Comparison of ENCODE assay signal across 14 cellular contexts in the genomic region with DNA sequence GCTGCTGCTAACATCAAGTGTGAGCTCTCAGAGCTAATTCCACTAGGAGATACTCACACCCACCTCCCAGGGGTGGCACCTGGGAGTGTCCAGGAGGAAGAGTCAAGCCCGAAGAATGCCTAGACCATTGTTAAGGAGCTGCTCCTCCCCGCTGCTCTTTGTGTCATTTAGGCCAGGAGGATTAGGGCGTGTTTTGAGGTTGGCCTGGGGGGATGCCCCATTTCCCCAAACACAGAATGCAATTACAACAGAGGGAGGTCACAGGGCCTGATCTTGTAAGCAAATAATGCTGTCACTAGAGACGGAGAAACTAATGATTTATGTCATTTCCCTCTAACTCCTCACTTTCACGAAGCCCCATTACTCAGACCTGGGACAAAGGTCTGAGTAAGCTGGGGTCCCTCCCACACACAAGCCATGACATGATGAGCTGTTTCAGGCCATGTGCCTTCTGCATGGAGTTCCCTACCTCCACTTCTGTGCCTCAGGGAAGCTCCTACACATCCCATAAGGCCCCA.
DNase-seq lines count a peak whose midpoint lies in the region; ATAC-seq, FAIRE-seq and TF ChIP-seq lines count a peak whose summit lies in the region.
"Had no signal": no experiment of that assay in that cellular context is flagged by ENCODE, and none has a peak within 500 bp of the region (broad histone marks: within the 10 kb centered on the region; RNA-seq: fewer than 3 reads in every experiment).

No MANE protein-coding gene starts in this region.

- H4K20me1 ChIP-seq in IMR-90 (ENCODE audit: insufficient read depth, low read length) = no peaks in the 10 kb centered on the region
- H4K20me1 ChIP-seq in keratinocyte (ENCODE audit: control insufficient read depth, extremely low read depth, insufficient read depth, low read length) = no peaks in the 10 kb centered on the region

- H4K5ac ChIP-seq in IMR-90 (ENCODE audit: low read depth, low read length) = no peak overlapping the region

- no peak overlapping the region for H4K91ac ChIP-seq in IMR-90 (ENCODE audit: insufficient read depth, low read depth, low read length)

- no CpG with 5 or more reads among the region's 5 CpGs for WGBS in IMR-90 (ENCODE audit: extremely low coverage in 2 of 2, insufficient read length in 1 of 2), 2 experiments

- intact Hi-C loops in IMR-90 (cut with micrococcal nuclease) = no loop called here

- no peak for TF ChIP-seq RAD21 in IMR-90 (IDR thresholded peaks at IDR 0.05; ENCODE audit: low read length)

- peak overlapping the region; percentile 15; the same call in 1 of the 2 replicates for H3K4ac ChIP-seq in IMR-90 (ENCODE audit: low read depth, low read length)

- H3K18ac ChIP-seq in IMR-90 (ENCODE audit: low read depth, low read length) = no peak overlapping the region

- H3K23ac ChIP-seq in IMR-90 (ENCODE audit: low read depth, low read length) = no peak overlapping the region

- no peak for TF ChIP-seq POLR2A in IMR-90 (IDR thresholded peaks at IDR 0.05; ENCODE audit: low read depth, low read length)

- CTCF ChIA-PET in IMR-90 (lab: Yijun Ruan, JAX) = interaction anchor here (0.6 kb wide), 1 partner anchor 9 kb away, joined by 3 read pairs; no protein-coding TSS in a partner anchor

- dilution Hi-C loops in IMR-90 (cut with HindIII; ENCODE audit: low sequenced_read_pairs, unreplicated experiment) (no loop called here), keratinocyte (cut with MboI; ENCODE audit: extremely low pct_ligation_motif_present, low sequenced_read_pairs) (no loop called here)

- H3K4me1 ChIP-seq in IMR-90 (ENCODE audit: control insufficient read depth, insufficient read depth, low read length) (peaks cover 2% of the 10 kb centered on the region; the same call in 1 of the 2 replicates), SJSA1 (replicated peaks) (peaks cover 10% of the 10 kb centered on the region), keratinocyte (ENCODE audit: control insufficient read depth, extremely low read depth, insufficient read depth, low read length) (peaks cover 20% of the 10 kb centered on the region)

- H3K14ac ChIP-seq in IMR-90 (replicated peaks; ENCODE audit: low read depth, low read length) = 0 out of 2 replicates have a peak overlapping the region, but pooled peaks have one; percentile 25

- FAIRE-seq in keratinocyte (lab: Jason Lieb, UNC) (peak; percentile 99), frontal cortex (lab: Jason Lieb, UNC) (no peak)
- FAIRE-seq: kidney had no signal

- H3K79me2 ChIP-seq in keratinocyte (ENCODE audit: control insufficient read depth, insufficient read depth, low read length) = no peaks in the 10 kb centered on the region

- H3K9me3 ChIP-seq in IMR-90 (ENCODE audit: control insufficient read depth, insufficient read depth, low read length) = no peaks in the 10 kb centered on the region
- no peaks in the 10 kb centered on the region for H3K9me3 ChIP-seq in SJSA1 (replicated peaks)
- H3K9me3 ChIP-seq in keratinocyte (ENCODE audit: control insufficient read depth, low read depth, low read length) = no peaks in the 10 kb centered on the region

- H2BK15ac ChIP-seq in IMR-90 (ENCODE audit: low read depth, low read length) = no peak overlapping the region

- no peak overlapping the region for H2BK20ac ChIP-seq in IMR-90 (ENCODE audit: low read depth, low read length)

- no peak overlapping the region; the same call in 1 of the 2 replicates for H2AK5ac ChIP-seq in IMR-90 (ENCODE audit: low read depth, low read length)

- no peak overlapping the region for H3K56ac ChIP-seq in IMR-90 (ENCODE audit: extremely low read depth, insufficient read depth, low read length)

- no peak overlapping the region for H3K4me3 ChIP-seq in IMR-90 (ENCODE audit: insufficient read depth, low read depth, low read length)
- no peak overlapping the region for H3K4me3 ChIP-seq in SJSA1
- H3K4me3 ChIP-seq in keratinocyte (ENCODE audit: control insufficient read depth in 2 of 3, extremely low read depth in 1 of 3, insufficient read depth in 2 of 3, low read depth in 1 of 3, low read length in 3 of 3) = no peak overlapping the region

- peak overlapping the region; percentile 23 for H2AK9ac ChIP-seq in IMR-90 (replicated peaks; ENCODE audit: low read depth, low read length, poor library complexity)

- no peak overlapping the region for H4K8ac ChIP-seq in IMR-90 (ENCODE audit: low read depth in 2 of 2, low read length in 2 of 2)

- H2AFZ ChIP-seq in IMR-90 (replicated peaks; ENCODE audit: low read length, poor library complexity) (peak overlapping the region; percentile 70), keratinocyte (ENCODE audit: control insufficient read depth, low read length) (no peak overlapping the region)

- H3K27ac ChIP-seq in IMR-90 (ENCODE audit: insufficient read depth, low read length) = no peak overlapping the region
- H3K27ac ChIP-seq in SJSA1 = no peak overlapping the region
- H3K27ac ChIP-seq in keratinocyte (ENCODE audit: control insufficient read depth, insufficient read depth, low read length) = peak overlapping the region; percentile 81

- TF ChIP-seq CTCF in IMR-90 (conservative IDR thresholded peaks at IDR 0.05; ENCODE audit: low read depth, low read length) (no peak), keratinocyte (optimal IDR thresholded peaks at IDR 0.05 in 1 of 3, IDR thresholded peaks at IDR 0.05 in 1 of 3, conservative IDR thresholded peaks at IDR 0.05 in 1 of 3; ENCODE audit: extremely low read depth in 1 of 3, insufficient read depth in 2 of 3, low read length in 3 of 3) (peak in 1 of 3 experiments; percentile 2)

- no peak overlapping the region for H2BK5ac ChIP-seq in IMR-90 (ENCODE audit: low read depth, low read length, poor library complexity, severe bottlenecking)

- no peak overlapping the region for H3K4me2 ChIP-seq in IMR-90 (ENCODE audit: low read depth, low read length)
- H3K4me2 ChIP-seq in keratinocyte (ENCODE audit: control insufficient read depth, extremely low read depth, insufficient read depth, low read depth, low read length) = peak overlapping the region; percentile 60

- H3K27me3 ChIP-seq in IMR-90 (ENCODE audit: control insufficient read depth, insufficient read depth, low read length) (no peaks in the 10 kb centered on the region), SJSA1 (replicated peaks) (no peaks in the 10 kb centered on the region), keratinocyte (ENCODE audit: control insufficient read depth, extremely low read depth, insufficient read depth, low read length) (no peaks in the 10 kb centered on the region)

- POLR2A ChIA-PET in IMR-90 (lab: Charles Lee; ENCODE audit: unreplicated experiment) = no interaction called here

- H3K36me3 ChIP-seq in IMR-90 (ENCODE audit: control insufficient read depth, insufficient read depth, low read length) (no peaks in the 10 kb centered on the region), SJSA1 (no peaks in the 10 kb centered on the region), keratinocyte (ENCODE audit: control insufficient read depth in 2 of 2, extremely low read depth in 1 of 2, insufficient read depth in 2 of 2, low read length in 2 of 2) (no peaks in the 10 kb centered on the region)

- in situ Hi-C loops in IMR-90 (cut with MboI; ENCODE audit: low sequenced_read_pairs) = no loop called here

- ATAC-seq in IMR-90 (ENCODE audit: low read depth) = peak; percentile 53; the same call in 1 of the 2 replicates
- ATAC-seq: CD8-positive, alpha-beta T cell had no signal

- no peak overlapping the region for H2BK120ac ChIP-seq in IMR-90 (ENCODE audit: low read depth, low read length)

- DNase-seq in Daoy (ENCODE audit: low read depth) = peak; percentile 91
- DNase-seq in IMR-90 = peak; percentile 53
- DNase-seq in SJSA1 (ENCODE audit: low read depth in 1 of 2, low spot score in 2 of 2) = peak; percentile 47 to 60
- DNase-seq in keratinocyte (ENCODE audit: low read depth, low spot score) = peak; percentile 97
- DNase-seq in mesenteric fat pad (ENCODE audit: low spot score) = no peak
- DNase-seq in frontal cortex (ENCODE audit: low spot score in 2 of 2) = no peak
- no peak for DNase-seq in activated naive CD4-positive, alpha-beta T cell treated with Interleukin-2 at 50 U/mL for 16 hours
- DNase-seq in DMS53 treated with DMSO at 0.1 percent for 48 hours (lab: John Stamatoyannopoulos, UW; ENCODE audit: unreplicated experiment) = no peak
- DNase-seq: activated CD8-positive, alpha-beta memory T cell treated with anti-CD3 and anti-CD28 coated beads, Interleukin-2, amount 50 U/mL, for 4 hours; CD8-positive, alpha-beta T cell; KBM-7; kidney; NCI-H524; stimulated activated naive CD4-positive, alpha-beta T cell treated with Interleukin-2 at 50 U/mL for 16 hours had no signal

- H3K9ac ChIP-seq in IMR-90 (ENCODE audit: low read depth, low read length) (no peak overlapping the region), keratinocyte (ENCODE audit: control insufficient read depth, extremely low read depth, insufficient read depth, low read length) (peak overlapping the region; percentile 42)

- no peaks in the 10 kb centered on the region for H3K79me1 ChIP-seq in IMR-90 (ENCODE audit: low read depth in 1 of 2, low read length in 2 of 2)

- no TSS peak for BruUV-seq in IMR-90 (replicated peaks; lab: Mats Ljungman, UMichigan)

- H3K9me1 ChIP-seq in IMR-90 (ENCODE audit: insufficient read depth, low read length) (peaks cover 9% of the 10 kb centered on the region; the same call in 1 of the 2 replicates), keratinocyte (ENCODE audit: control insufficient read depth, extremely low read depth, insufficient read depth, low read length) (no peaks in the 10 kb centered on the region)

TF ChIP-seq in IMR-90, 13 proteins besides CTCF, POLR2A, EP300 and RAD21:
- TF ChIP-seq SMC3 (IDR thresholded peaks at IDR 0.05; ENCODE audit: low read depth, low read length) (no peak), MAZ (IDR thresholded peaks at IDR 0.05; ENCODE audit: borderline replicate concordance, low read depth, low read length) (no peak)
- TF ChIP-seq, protein P1, sequence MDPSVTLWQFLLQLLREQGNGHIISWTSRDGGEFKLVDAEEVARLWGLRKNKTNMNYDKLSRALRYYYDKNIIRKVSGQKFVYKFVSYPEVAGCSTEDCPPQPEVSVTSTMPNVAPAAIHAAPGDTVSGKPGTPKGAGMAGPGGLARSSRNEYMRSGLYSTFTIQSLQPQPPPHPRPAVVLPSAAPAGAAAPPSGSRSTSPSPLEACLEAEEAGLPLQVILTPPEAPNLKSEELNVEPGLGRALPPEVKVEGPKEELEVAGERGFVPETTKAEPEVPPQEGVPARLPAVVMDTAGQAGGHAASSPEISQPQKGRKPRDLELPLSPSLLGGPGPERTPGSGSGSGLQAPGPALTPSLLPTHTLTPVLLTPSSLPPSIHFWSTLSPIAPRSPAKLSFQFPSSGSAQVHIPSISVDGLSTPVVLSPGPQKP (IDR thresholded peaks at IDR 0.05; ENCODE audit: borderline replicate concordance, low read depth, low read length) = no peak

Comparison
In these comparisons a context has a peak if more than half of its experiments do, and no peak if none do; other contexts are left out.
1. DNase-seq: peak in Daoy (single experiment), IMR-90 (single experiment), SJSA1 (2 of 2) and keratinocyte (single experiment); none in mesenteric fat pad (single experiment), frontal cortex (0 of 2), activated naive CD4-positive, alpha-beta T cell treated with Interleukin-2 at 50 U/mL for 16 hours (single experiment) and DMS53 treated with DMSO at 0.1 percent for 48 hours (single experiment).